11 cellular contexts compared by ENCODE assay signal in genomic region chr19:10553087-10553667, GRCh38. TPM values are rescaled to one million over a fixed set of nuclear protein-coding genes. Genes with fewer than 3 reads are reported as not detected.
A peak's percentile ranks its signal among the peaks of the same experiment; 100 is the strongest.
DNase-seq lines count a peak whose midpoint lies in the region; ATAC-seq and TF ChIP-seq lines count a peak whose summit lies in the region.
"Had no signal": no experiment of that assay in that cellular context is flagged by ENCODE, and none has a peak within 500 bp of the region (broad histone marks: within the 10 kb centered on the region; RNA-seq: fewer than 3 reads in every experiment).

No MANE protein-coding gene starts in this region.

- H3K9me3 Mint-ChIP-seq in H9 (no peaks in the 10 kb centered on the region), naive B cell (no peaks in the 10 kb centered on the region)

- H2AFZ ChIP-seq in H9 (ENCODE audit: low read length), result no peak overlapping the region

- H3K27me3 ChIP-seq in H9 (ENCODE audit: insufficient read depth, low read length), result no peaks in the 10 kb centered on the region

- ATAC-seq in naive B cell (ENCODE audit: low read depth in 2 of 2) (peak; percentile 33 to 41), HG03432 (IDR thresholded peaks at IDR 0.05; ENCODE audit: unreplicated experiment) (no peak), esophagus mucosa (no peak)

- H3K14ac ChIP-seq in H9 (ENCODE audit: insufficient read depth, low read length), result no peak overlapping the region

- no peak overlapping the region for H3K4me2 ChIP-seq in H9 (ENCODE audit: insufficient read depth, insufficient read length, low read length)

- no peak overlapping the region for H3K18ac ChIP-seq in H9 (ENCODE audit: insufficient read length, low read depth, low read length)

- no peak overlapping the region for H3T11ph ChIP-seq in H9 (ENCODE audit: low read length)

- H4K91ac ChIP-seq in H9 (ENCODE audit: insufficient read length, low read depth, low read length), result no peak overlapping the region

- peaks cover under 1% of the 10 kb centered on the region for H4K20me1 ChIP-seq in H9 (ENCODE audit: control insufficient read depth, insufficient read depth, insufficient read length)

- H3K27ac Mint-ChIP-seq in H9 (peak overlapping the region in 1 of 3 experiments; percentile 53; a peak in 1 of 7 replicates), naive B cell (peak overlapping the region; percentile 88 to 97 (median 95))

- H3K36me3 Mint-ChIP-seq in H9 (ENCODE audit: insufficient read depth in 1 of 3, low read depth in 3 of 3) (peaks cover 36 to 92% (median 77%) of the 10 kb centered on the region in 3 experiments; a peak in 6 of 7 replicates), naive B cell (no peaks in the 10 kb centered on the region)

- H3K27ac ChIP-seq in H9 (ENCODE audit: insufficient read length, low read depth, low read length), result no peak overlapping the region

- peak overlapping the region; percentile 28 for H3K56ac ChIP-seq in H9 (ENCODE audit: insufficient read length, low read depth, low read length)

- no peak overlapping the region for H2BK12ac ChIP-seq in H9 (ENCODE audit: insufficient read length, low read depth, low read length)

- no CpG with 5 or more reads among the region's 13 CpGs for WGBS in H9 (ENCODE audit: extremely low coverage, insufficient read length, low lambda C conversion rate)

- no peak overlapping the region for H4K5ac ChIP-seq in H9 (ENCODE audit: insufficient read length, low read depth, low read length)

- H3K4me1 Mint-ChIP-seq in H9 (no peaks in the 10 kb centered on the region), naive B cell (peaks cover 24 to 43% (median 33%) of the 10 kb centered on the region in 3 donors)

- H2BK5ac ChIP-seq in H9 (ENCODE audit: insufficient read length, low read length), result no peak overlapping the region

- H3K9ac ChIP-seq in H9 (ENCODE audit: extremely low read depth, insufficient read length, low read length), result no peak overlapping the region

- H2AK5ac ChIP-seq in H9 (ENCODE audit: insufficient read length, low read length), result no peak overlapping the region

- no peak overlapping the region for H2BK20ac ChIP-seq in H9 (ENCODE audit: low read depth, low read length, poor library complexity, severe bottlenecking)

- no peak overlapping the region for H3K23ac ChIP-seq in H9 (ENCODE audit: insufficient read length, low read depth, low read length)

- H3K9me3 ChIP-seq in H9 (ENCODE audit: control insufficient read depth, low read depth, low read length), result no peaks in the 10 kb centered on the region

- H3K23me2 ChIP-seq in H9 (ENCODE audit: insufficient read length, low read depth, low read length, poor library complexity, severe bottlenecking), result no peaks in the 10 kb centered on the region

- no peak overlapping the region for H2BK120ac ChIP-seq in H9 (ENCODE audit: low read depth, low read length, poor library complexity, severe bottlenecking)

- H3K79me1 ChIP-seq in H9 (ENCODE audit: insufficient read depth, low read depth, low read length, poor library complexity, severe bottlenecking), result no peaks in the 10 kb centered on the region

- no peaks in the 10 kb centered on the region for H3K27me3 Mint-ChIP-seq in H9 (ENCODE audit: low read depth)
- H3K27me3 Mint-ChIP-seq in naive B cell, result no peaks in the 10 kb centered on the region

- no peak for TF ChIP-seq CTCF in H9 (conservative IDR thresholded peaks at IDR 0.05)

- no peak overlapping the region for H3K4ac ChIP-seq in H9 (ENCODE audit: low read depth, low read length)

- no peak overlapping the region for H3K4me3 Mint-ChIP-seq in H9
- peak overlapping the region in 7 of 8 donors; percentile 19 to 86 (median 69) for H3K4me3 Mint-ChIP-seq in naive B cell

- DNase-seq in DMS 273 (lab: John Stamatoyannopoulos, UW; ENCODE audit: unreplicated experiment) (peak; percentile 57), DMS 273 treated with DMSO at 0.1 percent for 48 hours (lab: John Stamatoyannopoulos, UW) (no peak), H9 (no peak), naive B cell (peak; percentile 25), NCI-H146 treated with DMSO at 0.1 percent for 48 hours (lab: John Stamatoyannopoulos, UW; ENCODE audit: unreplicated experiment) (no peak)
- peak; percentile 27 to 30 for DNase-seq in activated T-cell treated with anti-CD3 and anti-CD28 coated beads, Interleukin-2, amount 50 U/mL, for 48 hours
- DNase-seq: EL, NCI-H2029 treated with DMSO at 0.1 percent for 48 hours, occipital lobe had no signal

- no peak overlapping the region for H2BK15ac ChIP-seq in H9 (ENCODE audit: low read depth, low read length)

- H3K4me1 ChIP-seq in H9 (ENCODE audit: insufficient read depth, low read length), result no peaks in the 10 kb centered on the region

- no peaks in the 10 kb centered on the region for H3K79me2 ChIP-seq in H9 (ENCODE audit: insufficient read depth, low read length)

- no peak overlapping the region for H4K8ac ChIP-seq in H9 (replicated peaks; ENCODE audit: insufficient read length, low read depth, low read length)

RNA-seq across cellular contexts. Expression of gene ATG4D, which starts 9.5 kb away (rescaled TPM):
- total RNA-seq in H9 (2021) (55.2 and 55.8 TPM in 2 replicates), esophagus mucosa (42.2 TPM)
- 10 to 100 TPM in 2 of 6 donors, 1 to 10 TPM in 4; 1.7 to 20.7 (median 9.4) TPM for polyA plus RNA-seq in naive B cell (ENCODE audit: low read depth in 6 of 6)

RNA-seq across cellular contexts. Expression of gene KRI1, which starts 12.6 kb away (rescaled TPM):
- total RNA-seq in H9 (2021), result 57.4 and 63.8 TPM in 2 replicates
- polyA plus RNA-seq in naive B cell (ENCODE audit: low read depth in 6 of 6), result 10 to 100 TPM; 10.6 to 47.6 (median 16.5) TPM
- total RNA-seq in esophagus mucosa, result 22.5 TPM

RNA-seq across cellular contexts. Expression of gene CDKN2D, which starts 15.6 kb away (rescaled TPM):
- total RNA-seq in H9 (2021), result 2.8 and 3.7 TPM in 2 replicates
- 100 to 1,000 TPM; 110 to 209 (median 153) TPM for polyA plus RNA-seq in naive B cell (ENCODE audit: low read depth in 6 of 6)
- total RNA-seq in esophagus mucosa, result 8.4 TPM

RNA-seq across cellular contexts. Expression of gene AP1M2, which starts 33.9 kb away (rescaled TPM):
- total RNA-seq in H9 (2021) (146 and 150 TPM in 2 replicates), esophagus mucosa (61.5 TPM)
- polyA plus RNA-seq in naive B cell (ENCODE audit: low read depth in 6 of 6), result under 1 TPM in 2 of 6 donors, not detected in 4; 0.66 to 0.94 TPM
- total RNA-seq: occipital lobe had no signal

RNA-seq across cellular contexts. Expression of gene S1PR5, which starts 35.9 kb away (rescaled TPM):
- 7.1 and 8.1 TPM in 2 replicates for total RNA-seq in H9 (2021)
- polyA plus RNA-seq in naive B cell (ENCODE audit: low read depth in 6 of 6), result under 1 TPM in 5 of 6 donors, not detected in 1; 0.24 to 0.96 (median 0.75) TPM
- total RNA-seq in esophagus mucosa, result 7.9 TPM

Comparison
In these comparisons a context has a peak if more than half of its experiments do, and no peak if none do; other contexts are left out.
1. DNase-seq: peak in DMS 273 (single experiment), activated T-cell treated with anti-CD3 and anti-CD28 coated beads, Interleukin-2, amount 50 U/mL, for 48 hours (2 of 2) and naive B cell (single experiment); none in DMS 273 treated with DMSO at 0.1 percent for 48 hours (single experiment), H9 (single experiment) and NCI-H146 treated with DMSO at 0.1 percent for 48 hours (single experiment).
2. H3K4me3 Mint-ChIP-seq: peak in naive B cell (7 of 8); none in H9 (0 of 2).
3. ATAC-seq: peak in naive B cell (2 of 2); none in HG03432 (single experiment) and esophagus mucosa (single experiment).